ENCODE assay signal across 1 cellular context in the genomic region with DNA sequence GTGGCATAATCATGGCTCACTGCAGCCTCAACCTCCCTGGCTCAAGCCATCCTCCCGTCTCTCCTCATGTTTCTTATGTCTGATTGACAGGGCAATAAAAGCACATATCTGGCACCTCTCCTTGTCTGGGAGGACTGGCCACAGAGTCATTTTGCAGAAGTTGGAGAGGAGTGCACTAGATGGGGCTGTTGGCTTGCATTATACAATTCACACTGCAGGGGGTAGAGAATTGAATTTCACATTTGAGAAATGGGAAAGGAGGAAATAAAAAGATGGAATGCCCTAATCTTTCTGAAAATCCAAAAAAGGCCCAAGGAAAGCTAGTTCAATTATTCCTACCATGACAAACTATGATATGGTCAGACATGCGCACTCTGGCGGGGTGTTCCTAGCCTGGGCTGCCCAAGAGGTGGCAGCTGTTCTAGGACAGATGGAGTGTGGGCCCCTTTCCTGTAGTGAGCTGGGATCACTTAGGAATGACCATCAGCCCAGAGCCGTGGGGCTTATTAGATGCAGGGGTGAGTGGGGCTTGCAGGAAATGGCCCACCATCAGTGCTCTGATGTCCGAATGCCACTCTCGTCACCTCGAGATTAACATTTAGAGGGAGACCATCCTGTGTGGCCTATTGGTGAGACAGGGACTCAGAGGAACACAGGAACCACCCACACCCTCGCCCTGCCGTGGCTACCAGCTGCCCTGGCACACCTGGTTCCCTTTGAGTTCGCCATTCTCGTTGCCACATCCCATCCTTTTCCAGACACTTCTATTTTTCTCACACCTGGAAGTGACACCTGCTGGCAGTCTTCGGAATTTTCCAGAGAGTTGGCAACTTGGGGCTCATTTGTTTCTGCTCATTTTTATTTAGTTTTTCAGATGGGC.
TF ChIP-seq lines count a peak whose summit lies in the region.

No MANE protein-coding gene starts in this region.

TF ChIP-seq in HepG2, 621 proteins besides CTCF, POLR2A, EP300 and RAD21 (continued from another document):
- TF ChIP-seq, protein P1, sequence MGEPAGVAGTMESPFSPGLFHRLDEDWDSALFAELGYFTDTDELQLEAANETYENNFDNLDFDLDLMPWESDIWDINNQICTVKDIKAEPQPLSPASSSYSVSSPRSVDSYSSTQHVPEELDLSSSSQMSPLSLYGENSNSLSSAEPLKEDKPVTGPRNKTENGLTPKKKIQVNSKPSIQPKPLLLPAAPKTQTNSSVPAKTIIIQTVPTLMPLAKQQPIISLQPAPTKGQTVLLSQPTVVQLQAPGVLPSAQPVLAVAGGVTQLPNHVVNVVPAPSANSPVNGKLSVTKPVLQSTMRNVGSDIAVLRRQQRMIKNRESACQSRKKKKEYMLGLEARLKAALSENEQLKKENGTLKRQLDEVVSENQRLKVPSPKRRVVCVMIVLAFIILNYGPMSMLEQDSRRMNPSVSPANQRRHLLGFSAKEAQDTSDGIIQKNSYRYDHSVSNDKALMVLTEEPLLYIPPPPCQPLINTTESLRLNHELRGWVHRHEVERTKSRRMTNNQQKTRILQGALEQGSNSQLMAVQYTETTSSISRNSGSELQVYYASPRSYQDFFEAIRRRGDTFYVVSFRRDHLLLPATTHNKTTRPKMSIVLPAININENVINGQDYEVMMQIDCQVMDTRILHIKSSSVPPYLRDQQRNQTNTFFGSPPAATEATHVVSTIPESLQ (CRISPR knock-in tag; conservative IDR thresholded peaks at IDR 0.05) = no peak
- no peak for TF ChIP-seq BCL6 (CRISPR knock-in tag; IDR thresholded peaks at IDR 0.05)
